ENCODE assay signal across 19 cellular contexts in the genomic region with DNA sequence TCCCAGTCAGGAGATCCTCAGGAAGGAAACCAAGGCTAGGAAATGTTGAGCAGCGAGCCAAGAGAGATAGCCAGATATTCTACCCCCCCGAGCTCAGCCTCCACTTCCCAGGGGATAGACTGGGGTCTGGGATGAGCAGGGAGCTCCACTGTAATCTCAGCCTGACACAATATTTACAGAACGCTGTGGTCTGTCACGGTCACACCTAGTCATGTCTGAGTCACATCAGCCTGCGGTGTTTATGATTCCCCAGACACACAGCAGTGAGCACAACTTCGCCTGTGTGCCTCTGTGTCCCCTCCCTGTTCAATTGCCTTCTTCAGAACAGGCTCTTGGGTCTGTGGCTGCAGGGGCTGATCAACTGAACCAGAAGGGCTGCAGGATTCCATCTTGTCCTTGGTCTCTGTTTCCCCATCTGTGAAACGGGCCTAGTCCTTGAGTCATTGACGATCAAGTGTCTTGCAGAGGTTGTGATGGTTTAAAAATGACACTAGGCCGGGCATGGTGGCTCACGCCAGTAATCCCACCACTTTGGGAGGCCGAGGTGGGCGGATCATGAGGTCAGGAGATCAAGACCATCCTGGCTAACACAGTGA. TPM values are rescaled to one million over a fixed set of nuclear protein-coding genes. Genes with fewer than 3 reads are reported as not detected.
DNase-seq lines count a peak whose midpoint lies in the region; ATAC-seq and TF ChIP-seq lines count a peak whose summit lies in the region.
"Had no signal": no experiment of that assay in that cellular context is flagged by ENCODE, and none has a peak within 500 bp of the region (broad histone marks: within the 10 kb centered on the region; RNA-seq: fewer than 3 reads in every experiment).

No MANE protein-coding gene starts in this region.

- intact Hi-C loops in left colon (cut with DNase I, micrococcal nuclease) = no loop called here

- H4K20me1 ChIP-seq in GM23338 (replicated peaks; ENCODE audit: insufficient read depth) = no peaks in the 10 kb centered on the region

- H3K36me3 Mint-ChIP-seq in GM23338 (ENCODE audit: low read depth) = no peaks in the 10 kb centered on the region

- H3K4me3 Mint-ChIP-seq in GM23338 = no peak overlapping the region

- no peak overlapping the region for H3K27ac ChIP-seq in GM23338 (ENCODE audit: low read depth)
- H3K27ac ChIP-seq: right atrium auricular region, WERI-Rb-1 had no signal

- H3K9me2 ChIP-seq in GM23338 (ENCODE audit: insufficient read depth) = no peaks in the 10 kb centered on the region

- TF ChIP-seq CTCF in GM23338 (conservative IDR thresholded peaks at IDR 0.05; ENCODE audit: low read depth in 2 of 2) (no peak), omental fat pad (IDR thresholded peaks at IDR 0.05) (no peak)

- no peak overlapping the region for H3K27ac Mint-ChIP-seq in GM23338

- no peak overlapping the region for H3K4me3 ChIP-seq in GM23338
- H3K4me3 ChIP-seq: right atrium auricular region had no signal

- H3K4me1 Mint-ChIP-seq in GM23338 = no peaks in the 10 kb centered on the region

- H3K4me2 ChIP-seq in GM23338 = no peak overlapping the region

- ATAC-seq in left colon (peak; percentile 52), GM23338 (no peak), omental fat pad (ENCODE audit: low FRiP score) (no peak)

- H2AFZ ChIP-seq in GM23338 = no peak overlapping the region

- DNase-seq in DMS53 treated with DMSO at 0.1 percent for 48 hours (lab: John Stamatoyannopoulos, UW; ENCODE audit: unreplicated experiment) (peak; percentile 37), LHCN-M2 (ENCODE audit: low read depth) (peak; percentile 73), amniotic stem cell (lab: John Stamatoyannopoulos, UW) (peak; percentile 28), left colon (no peak), GM23338 (ENCODE audit: low spot score) (no peak), SKM-1 treated with dmso at 0.1 percent for 144 hours (lab: John Stamatoyannopoulos, UW; ENCODE audit: unreplicated experiment) (no peak), iPS-NIHi7 (ENCODE audit: extremely low spot score) (no peak), omental fat pad (ENCODE audit: low spot score) (no peak)
- DNase-seq: activated T-cell treated with anti-CD3 and anti-CD28 coated beads for 4 hours, anterior cingulate cortex, hippocampal formation, Kasumi-1, midbrain, NCI-H2171, RPMI8226, WERI-Rb-1 had no signal

- no peaks in the 10 kb centered on the region for H3K27me3 ChIP-seq in GM23338 (ENCODE audit: insufficient read depth)
- H3K27me3 ChIP-seq: right atrium auricular region had no signal

- peaks cover 4% of the 10 kb centered on the region for H3K27me3 Mint-ChIP-seq in GM23338 (ENCODE audit: insufficient read depth, low read depth, poor library complexity)

- H3F3A ChIP-seq in GM23338 (replicated peaks; ENCODE audit: low read depth) = no peaks in the 10 kb centered on the region

- no peaks in the 10 kb centered on the region for H3K79me2 ChIP-seq in GM23338 (replicated peaks; ENCODE audit: insufficient read depth)

- H3K36me3 ChIP-seq in GM23338 (ENCODE audit: insufficient read depth) = no peaks in the 10 kb centered on the region
- H3K36me3 ChIP-seq: right atrium auricular region, WERI-Rb-1 had no signal

- H3K4me1 ChIP-seq in GM23338 (ENCODE audit: insufficient read depth) = no peaks in the 10 kb centered on the region; the same call in 1 of the 2 replicates
- H3K4me1 ChIP-seq: right atrium auricular region had no signal

- no peaks in the 10 kb centered on the region for H3K9me3 Mint-ChIP-seq in GM23338

TF ChIP-seq in GM23338, 12 proteins besides CTCF, POLR2A, EP300 and RAD21 (continues in another document):
- TF ChIP-seq REST (IDR thresholded peaks at IDR 0.05; ENCODE audit: unreplicated experiment) (no peak), EZH2phosphoT487 (IDR thresholded peaks at IDR 0.05; ENCODE audit: unreplicated experiment) (no peak), ZNF114 (CRISPR knock-in tag; IDR thresholded peaks at IDR 0.05) (no peak), EZH2 (IDR thresholded peaks at IDR 0.05; ENCODE audit: low read depth, unreplicated experiment) (no peak), STAT1 (IDR thresholded peaks at IDR 0.05; ENCODE audit: unreplicated experiment) (no peak), CREB1 (CRISPR knock-in tag; IDR thresholded peaks at IDR 0.05; ENCODE audit: low read depth) (no peak), NANOG (IDR thresholded peaks at IDR 0.05; ENCODE audit: borderline replicate concordance) (no peak), ETS1 (IDR thresholded peaks at IDR 0.05) (no peak), ZNF331 (CRISPR knock-in tag; IDR thresholded peaks at IDR 0.05; ENCODE audit: low read depth) (no peak), JUNB (IDR thresholded peaks at IDR 0.05; ENCODE audit: unreplicated experiment) (no peak), POLR2AphosphoS5 (IDR thresholded peaks at IDR 0.05; ENCODE audit: low read depth) (no peak)

RNA-seq across cellular contexts. Expression of gene PRRX2, which starts 8.6 kb away (rescaled TPM):
- total RNA-seq in LHCN-M2 (2014; rRNA removed) (not detected in 2 replicates), left colon (1 to 10 TPM in 1 of 2 donors, under 1 TPM in 1; 0.52 to 1.1 TPM), omental fat pad (1 to 10 TPM; 3.6 to 7.3 (median 4.0) TPM)
- polyA plus RNA-seq in LHCN-M2 (2012) = 0.34 TPM
- 4.5 and 8.3 TPM in 2 replicates for total RNA-seq in GM23338 (2014; rRNA removed; shearing (Covaris generic))
- 5.6 and 5.8 TPM in 2 replicates for polyA plus RNA-seq in GM23338 (2016; fragmentation: Nextera tagmentation; extraction: Ambion mirVana)

RNA-seq across cellular contexts. Expression of gene ASB6, which starts 14.9 kb away (rescaled TPM):
- total RNA-seq in LHCN-M2 (2014; rRNA removed) (23.1 and 25.3 TPM in 2 replicates), left colon (10 to 100 TPM; 17.5 to 18.3 TPM), omental fat pad (10 to 100 TPM; 14.5 to 35.4 (median 16.3) TPM)
- 17.2 TPM for polyA plus RNA-seq in LHCN-M2 (2012)
- total RNA-seq in GM23338 (2014; rRNA removed; shearing (Covaris generic)) = 15.6 and 19.8 TPM in 2 replicates
- polyA plus RNA-seq in GM23338 (2016; fragmentation: Nextera tagmentation; extraction: Ambion mirVana) = 8.8 and 9.7 TPM in 2 replicates

RNA-seq across cellular contexts. Expression of gene NTMT1, which starts 30.9 kb away (rescaled TPM):
- total RNA-seq in LHCN-M2 (2014; rRNA removed) (23.9 and 24.3 TPM in 2 replicates), left colon (10 to 100 TPM; 23.2 to 25.8 TPM), omental fat pad (10 to 100 TPM; 15.8 to 37.9 (median 20.3) TPM)
- polyA plus RNA-seq in LHCN-M2 (2012) = 64.9 TPM
- 44.2 and 59.4 TPM in 2 replicates for total RNA-seq in GM23338 (2014; rRNA removed; shearing (Covaris generic))
- 97.4 and 108 TPM in 2 replicates for polyA plus RNA-seq in GM23338 (2016; fragmentation: Nextera tagmentation; extraction: Ambion mirVana)

RNA-seq across cellular contexts. Expression of gene C9orf50, which starts 36.0 kb away (rescaled TPM):
- total RNA-seq in LHCN-M2 (2014; rRNA removed) (not detected in 2 replicates), left colon (under 1 TPM in 1 of 2 donors, not detected in 1; 0.36 TPM), omental fat pad (not detected)
- polyA plus RNA-seq in LHCN-M2 (2012) = 0.11 TPM
- not detected in 2 replicates for total RNA-seq in GM23338 (2014; rRNA removed; shearing (Covaris generic))
- not detected in 2 replicates for polyA plus RNA-seq in GM23338 (2016; fragmentation: Nextera tagmentation; extraction: Ambion mirVana)
- total RNA-seq: H1, right atrium auricular region, temporal lobe had no signal
- polyA plus RNA-seq: H1 had no signal

Comparison
In these comparisons a context has a peak if more than half of its experiments do, and no peak if none do; other contexts are left out.
1. DNase-seq: peak in DMS53 treated with DMSO at 0.1 percent for 48 hours (single experiment), LHCN-M2 (single experiment) and amniotic stem cell (single experiment); none in left colon (0 of 2), GM23338 (single experiment), SKM-1 treated with dmso at 0.1 percent for 144 hours (single experiment), iPS-NIHi7 (single experiment) and omental fat pad (single experiment).